In genomic region chr4:11424896-11425295, GRCh38 we compare ENCODE assay signal across 23 cellular contexts. TPM values are rescaled to one million over a fixed set of nuclear protein-coding genes. Genes with fewer than 3 reads are reported as not detected.
"Had no signal": no experiment of that assay in that cellular context is flagged by ENCODE, and none has a peak within 500 bp of the region (broad histone marks: within the 10 kb centered on the region; RNA-seq: fewer than 3 reads in every experiment).

No MANE protein-coding gene starts in this region.

- H3K27me3 ChIP-seq: right lobe of liver had no signal

- H3K27ac ChIP-seq: cardiac muscle cell, heart right ventricle, lower lobe of right lung, right lobe of liver, thoracic aorta had no signal

- H3K9me3 Mint-ChIP-seq: activated naive CD4-positive, alpha-beta T cell treated with anti-CD3 and anti-CD28 coated beads, Interleukin-2, amount 50 U/mL, for 24 hours; activated naive CD8-positive, alpha-beta T cell treated with anti-CD3 and anti-CD28 coated beads, Interleukin-2, amount 50 U/mL, for 24 hours; activated T-helper 2 cell treated with anti-CD3 and anti-CD28 coated beads, Interferon-gamma antibody, Interleukin-2, Interleukin-4, amounts not matched to agents 10 μg/mL and 5 μg/mL and 100 μg/mL, durations not matched to agents 14 hours and 24 hours and 36 hours; nephron had no signal

- H3K4me3 ChIP-seq: cardiac muscle cell, heart right ventricle, lower lobe of right lung, right lobe of liver, thoracic aorta had no signal

- H3K9me3 ChIP-seq: heart right ventricle, lower lobe of right lung, right lobe of liver, thoracic aorta had no signal

- ATAC-seq: activated CD4-positive, alpha-beta T cell treated with anti-CD3 and anti-CD28 coated beads for 36 hours; activated CD8-positive, alpha-beta memory T cell treated with anti-CD3 and anti-CD28 coated beads, Interleukin-2, amount 10 ng/mL, durations not matched to agents 7 days and 5 days; activated CD8-positive, alpha-beta T cell treated with anti-CD3 and anti-CD28 coated beads, Interleukin-2, amount 10 ng/mL, durations not matched to agents 7 days and 5 days; activated naive CD8-positive, alpha-beta T cell treated with anti-CD3 and anti-CD28 coated beads, Interleukin-2, amount 50 U/mL, for 24 hours; esophagus mucosa; heart right ventricle; lower lobe of right lung; right lobe of liver; stimulated activated naive CD8-positive, alpha-beta T cell treated with anti-CD3 and anti-CD28 coated beads, Interleukin-15, Interleukin-2, amounts not matched to agents 100 U/mL and 50 U/mL, for 24 hours had no signal

- H3K36me3 ChIP-seq: cardiac muscle cell, heart right ventricle, lower lobe of right lung, right lobe of liver, thoracic aorta had no signal

- H3K4me3 Mint-ChIP-seq: activated CD4-positive, alpha-beta T cell treated with anti-CD3 and anti-CD28 coated beads for 36 hours; activated CD8-positive, alpha-beta memory T cell treated with anti-CD3 and anti-CD28 coated beads, Interleukin-2, amount 10 ng/mL, durations not matched to agents 7 days and 5 days; activated CD8-positive, alpha-beta T cell treated with anti-CD3 and anti-CD28 coated beads, Interleukin-2, amount 10 ng/mL, durations not matched to agents 7 days and 5 days; activated naive CD4-positive, alpha-beta T cell treated with anti-CD3 and anti-CD28 coated beads, Interleukin-2, amount 50 U/mL, for 24 hours; activated naive CD8-positive, alpha-beta T cell treated with anti-CD3 and anti-CD28 coated beads, Interleukin-2, amount 50 U/mL, for 24 hours had no signal

- H3K27ac Mint-ChIP-seq: activated CD4-positive, alpha-beta T cell treated with anti-CD3 and anti-CD28 coated beads for 36 hours; activated CD8-positive, alpha-beta memory T cell treated with anti-CD3 and anti-CD28 coated beads, Interleukin-2, amount 10 ng/mL, durations not matched to agents 7 days and 5 days; activated CD8-positive, alpha-beta T cell treated with anti-CD3 and anti-CD28 coated beads, Interleukin-2, amount 10 ng/mL, durations not matched to agents 7 days and 5 days; activated naive CD4-positive, alpha-beta T cell treated with anti-CD3 and anti-CD28 coated beads, Interleukin-2, amount 50 U/mL, for 24 hours; activated naive CD8-positive, alpha-beta T cell treated with anti-CD3 and anti-CD28 coated beads, Interleukin-2, amount 50 U/mL, for 24 hours; activated T-helper 2 cell treated with anti-CD3 and anti-CD28 coated beads, Interferon-gamma antibody, Interleukin-2, Interleukin-4, amounts not matched to agents 10 μg/mL and 5 μg/mL and 100 μg/mL, durations not matched to agents 14 hours and 24 hours and 36 hours; nephron had no signal

- DNase-seq: activated CD4-positive, alpha-beta T cell treated with anti-CD3 and anti-CD28 coated beads for 36 hours; activated CD4-positive, CD25-positive, alpha-beta regulatory T cell; activated CD8-positive, alpha-beta memory T cell treated with anti-CD3 and anti-CD28 coated beads, Interleukin-2, amount 10 ng/mL, durations not matched to agents 7 days and 5 days; activated CD8-positive, alpha-beta T cell treated with anti-CD3 and anti-CD28 coated beads, Interleukin-2, amount 10 ng/mL, durations not matched to agents 7 days and 5 days; activated naive CD8-positive, alpha-beta T cell treated with anti-CD3 and anti-CD28 coated beads, Interleukin-2, amount 50 U/mL, for 24 hours; activated T-cell treated with anti-CD3 and anti-CD28 coated beads, Interleukin-2, amount 50 U/mL, for 48 hours; amygdala; cortex of kidney; foreskin fibroblast; heart right ventricle; lower lobe of right lung; right lobe of liver; stimulated activated CD4-positive, alpha-beta T cell treated with anti-CD3 and anti-CD28 coated beads, Interleukin-2, amount 100 ng/mL, for 48 hours; stimulated activated naive CD8-positive, alpha-beta T cell treated with anti-CD3 and anti-CD28 coated beads, Interleukin-15, Interleukin-2, amounts not matched to agents 100 U/mL and 50 U/mL, for 24 hours; T-helper 2 cell; trophoblast cell had no signal

RNA-seq across cellular contexts. Expression of gene HS3ST1, which starts 3.8 kb away (rescaled TPM):
- total RNA-seq: activated CD4-positive, alpha-beta T cell treated with anti-CD3 and anti-CD28 coated beads for 36 hours; activated CD8-positive, alpha-beta T cell treated with anti-CD3 and anti-CD28 coated beads, Interleukin-2, amount 10 ng/mL, durations not matched to agents 7 days and 5 days; chondrocyte had no signal
